27 cellular contexts compared by ENCODE assay signal in genomic region chr12:110972870-110973269, GRCh38. TPM values are rescaled to one million over a fixed set of nuclear protein-coding genes. Genes with fewer than 3 reads are reported as not detected.
"Had no signal": no experiment of that assay in that cellular context is flagged by ENCODE, and none has a peak within 500 bp of the region (broad histone marks: within the 10 kb centered on the region; RNA-seq: fewer than 3 reads in every experiment).

No MANE protein-coding gene starts in this region.

- H3K27ac Mint-ChIP-seq: activated CD8-positive, alpha-beta T cell treated with anti-CD3 and anti-CD28 coated beads for 36 hours; activated naive CD8-positive, alpha-beta T cell treated with anti-CD3 and anti-CD28 coated beads, Interleukin-2, amount 10 ng/mL, durations not matched to agents 7 days and 5 days had no signal

- H3K27ac ChIP-seq: adrenal gland, RWPE1, SJCRH30 had no signal

- H3K36me3 Mint-ChIP-seq: activated naive CD8-positive, alpha-beta T cell treated with anti-CD3 and anti-CD28 coated beads, Interleukin-2, amount 10 ng/mL, durations not matched to agents 7 days and 5 days had no signal

- H3K27me3 ChIP-seq: adrenal gland, MG63, SJCRH30 had no signal

- H3K9me3 ChIP-seq: adrenal gland, MG63, SJCRH30, SK-N-SH had no signal

- H3K4me3 Mint-ChIP-seq: activated CD8-positive, alpha-beta T cell treated with anti-CD3 and anti-CD28 coated beads for 36 hours; activated naive CD8-positive, alpha-beta T cell treated with anti-CD3 and anti-CD28 coated beads, Interleukin-2, amount 10 ng/mL, durations not matched to agents 7 days and 5 days; activated T-cell treated with anti-CD3 and anti-CD28 coated beads, Interleukin-2, amount 50 U/mL, for 4 hours had no signal

- H3K4me3 ChIP-seq: adrenal gland, MG63, SJCRH30 had no signal

- DNase-seq: activated CD4-positive, CD25-positive, alpha-beta regulatory T cell; activated CD8-positive, alpha-beta memory T cell treated with anti-CD3 and anti-CD28 coated beads, Interleukin-2, amount 50 U/mL, for 48 hours; activated CD8-positive, alpha-beta T cell treated with anti-CD3 and anti-CD28 coated beads for 36 hours; activated gamma-delta T cell; activated naive CD4-positive, alpha-beta T cell treated with anti-CD3 and anti-CD28 coated beads, Interleukin-2, amount 50 U/mL, for 16 hours; activated naive CD8-positive, alpha-beta T cell treated with anti-CD3 and anti-CD28 coated beads, Interleukin-2, amount 10 ng/mL, durations not matched to agents 7 days and 5 days; activated T-cell treated with anti-CD3 and anti-CD28 coated beads, Interleukin-2, amount 50 U/mL, for 4 hours; adrenal gland; anterior cingulate cortex; cerebellar nuclear complex; MG63; MV-4-11; NCI-H1092 treated with DMSO at 0.1 percent for 48 hours; NCI-H1417 treated with DMSO at 0.1 percent for 48 hours; NCI-H1694 treated with DMSO at 0.1 percent for 48 hours; NCI-H2029 treated with DMSO at 0.1 percent for 48 hours; NCI-H345; NCI-H510A; NCI-H526 treated with DMSO at 0.1 percent for 48 hours; NCI-H82; OCI-M1; Right ventricle myocardium superior; SJCRH30; T-helper 1 cell had no signal

- H3K36me3 ChIP-seq: adrenal gland, MG63, SJCRH30 had no signal

- H3K4me2 ChIP-seq: SK-N-SH had no signal

- H3K4me1 Mint-ChIP-seq: activated naive CD8-positive, alpha-beta T cell treated with anti-CD3 and anti-CD28 coated beads, Interleukin-2, amount 10 ng/mL, durations not matched to agents 7 days and 5 days had no signal

- H3K9ac ChIP-seq: SK-N-SH had no signal

- H3K4me1 ChIP-seq: adrenal gland, SJCRH30 had no signal

RNA-seq across cellular contexts. Expression of gene MYL2, which starts 52.5 kb away (rescaled TPM):
- total RNA-seq: activated CD8-positive, alpha-beta T cell treated with anti-CD3 and anti-CD28 coated beads for 36 hours; activated naive CD8-positive, alpha-beta T cell treated with anti-CD3 and anti-CD28 coated beads, Interleukin-2, amount 10 ng/mL, durations not matched to agents 7 days and 5 days; activated T-cell treated with anti-CD3 and anti-CD28 coated beads, Interleukin-2, amount 50 U/mL, for 4 hours; T-helper 2 cell treated with Interferon-gamma antibody and Interleukin-4, amounts not matched to agents 100 ng/mL and 5 ng/mL, for 36 hours had no signal
